21 cellular contexts compared by ENCODE assay signal in the genomic region with DNA sequence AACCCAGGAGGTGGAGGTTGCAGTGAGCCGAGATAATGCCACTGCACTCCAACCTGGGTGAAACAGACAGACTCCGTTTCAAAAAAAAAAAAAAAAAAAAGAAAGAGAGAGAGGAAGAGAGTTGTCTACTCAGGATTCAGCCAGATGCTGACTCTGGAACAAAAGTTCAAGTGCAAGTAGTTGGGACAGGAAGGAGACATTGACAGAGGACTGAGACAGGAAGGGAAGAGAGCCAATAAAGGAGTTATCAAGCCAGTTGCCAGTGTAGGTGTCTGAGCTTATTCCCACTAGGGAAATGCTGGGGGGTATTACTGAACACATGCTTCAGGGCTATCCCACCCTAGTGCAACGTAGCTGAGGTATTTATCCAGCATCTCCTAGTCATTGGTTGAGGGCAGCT.
"Had no signal": no experiment of that assay in that cellular context is flagged by ENCODE, and none has a peak within 500 bp of the region (broad histone marks: within the 10 kb centered on the region; RNA-seq: fewer than 3 reads in every experiment).

No MANE protein-coding gene starts in this region.

- H3K9me3 Mint-ChIP-seq: activated CD4-positive, alpha-beta T cell treated with anti-CD3 and anti-CD28 coated beads, Interleukin-2, amount 10 ng/mL, durations not matched to agents 7 days and 5 days; activated naive CD4-positive, alpha-beta T cell treated with anti-CD3 and anti-CD28 coated beads, Interleukin-2, amount 50 U/mL, for 24 hours; naive B cell; T-helper 2 cell treated with Interferon-gamma antibody and Interleukin-4, amounts not matched to agents 5 μg/mL and 100 μg/mL, for 36 hours had no signal

- H3K9me3 ChIP-seq: ascending aorta, gastrocnemius medialis, heart right ventricle, mucosa of descending colon, thyroid gland had no signal

- H3K36me3 ChIP-seq: ascending aorta, gastrocnemius medialis, heart right ventricle, thyroid gland had no signal

- H3K27ac ChIP-seq: ascending aorta, coronary artery, gastrocnemius medialis, heart right ventricle, thyroid gland had no signal

- H3K4me1 Mint-ChIP-seq: activated naive CD4-positive, alpha-beta T cell treated with anti-CD3 and anti-CD28 coated beads, Interleukin-2, amount 50 U/mL, for 24 hours; neural crest cell had no signal

- H3K4me1 ChIP-seq: ascending aorta, gastrocnemius medialis, heart right ventricle, thyroid gland had no signal

- H3K4me3 ChIP-seq: ascending aorta, coronary artery, gastrocnemius medialis, heart right ventricle, mucosa of descending colon, thyroid gland had no signal

- H3K36me3 Mint-ChIP-seq: activated naive CD4-positive, alpha-beta T cell treated with anti-CD3 and anti-CD28 coated beads, Interleukin-2, amount 50 U/mL, for 24 hours; immature natural killer cell; naive B cell had no signal

- H3K27me3 ChIP-seq: ascending aorta, gastrocnemius medialis, heart right ventricle, thyroid gland had no signal

- H3K4me3 Mint-ChIP-seq: activated CD4-positive, alpha-beta T cell treated with anti-CD3 and anti-CD28 coated beads, Interleukin-2, amount 10 ng/mL, durations not matched to agents 7 days and 5 days; activated naive CD4-positive, alpha-beta T cell treated with anti-CD3 and anti-CD28 coated beads, Interleukin-2, amount 50 U/mL, for 24 hours; immature natural killer cell; naive B cell; neural crest cell; T-helper 2 cell treated with Interferon-gamma antibody and Interleukin-4, amounts not matched to agents 5 μg/mL and 100 μg/mL, for 36 hours had no signal

- DNase-seq: activated CD4-positive, alpha-beta T cell treated with anti-CD3 and anti-CD28 coated beads, Interleukin-2, amount 10 ng/mL, durations not matched to agents 7 days and 5 days; activated CD4-positive, CD25-positive, alpha-beta regulatory T cell; activated CD8-positive, alpha-beta memory T cell treated with anti-CD3 and anti-CD28 coated beads for 24 hours; activated CD8-positive, alpha-beta memory T cell treated with anti-CD3 and anti-CD28 coated beads, Interleukin-2, amount 50 U/mL, for 48 hours; activated gamma-delta T cell; gastrocnemius medialis; heart right ventricle; immature natural killer cell; left colon; mucosa of descending colon; naive B cell; stimulated activated CD4-positive, alpha-beta T cell treated with anti-CD3 and anti-CD28 coated beads, Interleukin-12 subunit alpha, Interleukin-12 subunit beta, amount 100 ng/mL, for 4 hours; stimulated activated CD4-positive, alpha-beta T cell treated with anti-CD3 and anti-CD28 coated beads, Interleukin-1b, Interleukin-23, amount 100 ng/mL, for 48 hours; stimulated activated CD8-positive, alpha-beta memory T cell treated with anti-CD3 and anti-CD28 coated beads, Interleukin-4, amount 100 ng/mL, for 48 hours; stimulated activated naive CD4-positive, alpha-beta T cell treated with Interleukin-2 at 50 U/mL for 16 hours; thyroid gland had no signal

- H3K27ac Mint-ChIP-seq: activated CD4-positive, alpha-beta T cell treated with anti-CD3 and anti-CD28 coated beads, Interleukin-2, amount 10 ng/mL, durations not matched to agents 7 days and 5 days; activated naive CD4-positive, alpha-beta T cell treated with anti-CD3 and anti-CD28 coated beads, Interleukin-2, amount 50 U/mL, for 24 hours; immature natural killer cell; naive B cell; T-helper 2 cell treated with Interferon-gamma antibody and Interleukin-4, amounts not matched to agents 5 μg/mL and 100 μg/mL, for 36 hours had no signal
